8 cellular contexts compared by ENCODE assay signal in the genomic region with DNA sequence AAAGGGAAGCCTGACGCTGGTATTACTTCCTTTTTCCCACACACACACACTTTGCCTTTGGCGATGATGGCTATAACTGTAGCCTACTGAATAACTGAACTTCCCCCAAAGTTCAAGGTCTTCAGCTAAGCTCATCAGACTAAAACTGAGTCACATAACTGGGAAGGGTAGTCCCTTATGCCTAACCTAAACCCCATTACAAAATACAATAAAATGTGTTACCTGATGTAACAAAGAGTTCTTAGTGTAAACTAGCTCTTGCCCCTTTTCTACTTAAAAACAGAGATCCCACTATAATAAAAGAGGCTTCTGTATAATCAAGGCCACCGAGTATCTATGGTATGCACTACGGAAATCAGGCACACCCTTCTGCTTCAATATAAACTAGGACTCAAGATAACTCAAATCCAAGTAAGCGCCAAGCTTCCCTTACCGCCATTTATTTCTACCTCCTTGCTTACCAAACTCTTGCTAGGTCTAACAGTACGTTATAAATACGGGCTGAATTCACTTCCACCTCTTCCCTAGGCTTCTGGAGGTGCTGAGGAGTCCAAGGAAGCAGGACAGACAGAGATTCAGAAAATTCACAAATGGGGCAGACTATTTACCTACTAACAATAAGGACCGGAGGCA. TPM values are rescaled to one million over a fixed set of nuclear protein-coding genes. Genes with fewer than 3 reads are reported as not detected.
DNase-seq lines count a peak whose midpoint lies in the region; ATAC-seq and TF ChIP-seq lines count a peak whose summit lies in the region.

No MANE protein-coding gene starts in this region.

- H2BK20ac ChIP-seq in IMR-90 (ENCODE audit: low read depth, low read length), result 0 out of 2 replicates have a peak overlapping the region, but pooled peaks have one; percentile 28

- H3K9ac ChIP-seq in BLaER1, result peak overlapping the region; percentile 82
- H3K9ac ChIP-seq in IMR-90 (ENCODE audit: low read depth, low read length), result peak overlapping the region; percentile 83

- in situ Hi-C loops in IMR-90 (cut with MboI; ENCODE audit: low sequenced_read_pairs), result no loop called here

- ATAC-seq in IMR-90 (ENCODE audit: low read depth) (no peak), HG03457 (IDR thresholded peaks at IDR 0.05; ENCODE audit: unreplicated experiment) (no peak)

- no peaks in the 10 kb centered on the region for H3K9me3 Mint-ChIP-seq in activated CD4-positive, alpha-beta memory T cell treated with anti-CD3 and anti-CD28 coated beads, Interleukin-2, amount 10 ng/mL, durations not matched to agents 7 days and 5 days

- H3K36me3 ChIP-seq in BLaER1 (peaks cover 28% of the 10 kb centered on the region), IMR-90 (ENCODE audit: control insufficient read depth, insufficient read depth, low read length) (peaks cover 4% of the 10 kb centered on the region)

- POLR2A ChIA-PET in IMR-90 (lab: Charles Lee; ENCODE audit: unreplicated experiment) (no interaction called here), GM10248 (lab: Yijun Ruan, JAX) (interaction anchor here (1.1 kb wide), 1 partner anchor 9 kb away, joined by 3 read pairs; no protein-coding TSS in a partner anchor)
- POLR2A ChIA-PET in activated CD4-positive, alpha-beta memory T cell treated with anti-CD3 and anti-CD28 coated beads, Interleukin-2, amount 10 ng/mL, durations not matched to agents 7 days and 5 days (lab: Charles Lee), result interaction anchor here (0.8 to 5.5 kb wide), 8 partner anchors 8 to 441 kb away, joined by 3 to 85 read pairs (median 20); a partner anchor contains a TSS

- H2AK5ac ChIP-seq in IMR-90 (ENCODE audit: low read depth, low read length), result peak overlapping the region; percentile 76

- H2BK15ac ChIP-seq in IMR-90 (ENCODE audit: low read depth, low read length), result no peak overlapping the region; the same call in 1 of the 3 replicates

- DNase-seq in IMR-90 (peak; percentile 45), glomerular visceral epithelial cell (ENCODE audit: extremely low spot score) (peak; percentile 18), retinal pigment epithelial cell (ENCODE audit: low read depth) (no peak), GM10248 (ENCODE audit: extremely low spot score) (no peak), GM03348 (ENCODE audit: low spot score) (no peak)
- no peak for DNase-seq in activated CD4-positive, alpha-beta memory T cell treated with anti-CD3 and anti-CD28 coated beads, Interleukin-2, amount 10 ng/mL, durations not matched to agents 7 days and 5 days

- peak overlapping the region; percentile 94 for H3K14ac ChIP-seq in IMR-90 (replicated peaks; ENCODE audit: low read depth, low read length)

- peak overlapping the region; percentile 87 for H3K4me2 ChIP-seq in BLaER1
- peak overlapping the region; percentile 100 for H3K4me2 ChIP-seq in IMR-90 (ENCODE audit: low read depth, low read length)

- TF ChIP-seq RAD21 in IMR-90 (IDR thresholded peaks at IDR 0.05; ENCODE audit: low read length), result no peak

- peak overlapping the region; percentile 73 for H2BK5ac ChIP-seq in IMR-90 (ENCODE audit: low read depth, low read length, poor library complexity, severe bottlenecking)

- no peak for TF ChIP-seq CTCF in IMR-90 (conservative IDR thresholded peaks at IDR 0.05; ENCODE audit: low read depth, low read length)
- TF ChIP-seq CTCF in retinal pigment epithelial cell (conservative IDR thresholded peaks at IDR 0.05; ENCODE audit: low read depth, low read length), result no peak
- TF ChIP-seq CTCF in GM10248 (IDR thresholded peaks at IDR 0.05; ENCODE audit: control extremely low read depth, extremely low read depth, low read depth, missing control alignments), result no peak

- H3K4me1 ChIP-seq in BLaER1 (peaks cover 51% of the 10 kb centered on the region), IMR-90 (ENCODE audit: control insufficient read depth, insufficient read depth, low read length) (no peaks in the 10 kb centered on the region; the same call in 1 of the 2 replicates)

- H3K36me3 Mint-ChIP-seq in activated CD4-positive, alpha-beta memory T cell treated with anti-CD3 and anti-CD28 coated beads, Interleukin-2, amount 10 ng/mL, durations not matched to agents 7 days and 5 days (ENCODE audit: low read depth), result peaks cover 23% of the 10 kb centered on the region

- H3K4me3 Mint-ChIP-seq in activated CD4-positive, alpha-beta memory T cell treated with anti-CD3 and anti-CD28 coated beads, Interleukin-2, amount 10 ng/mL, durations not matched to agents 7 days and 5 days, result peak overlapping the region; percentile 87

- H3K4ac ChIP-seq in IMR-90 (ENCODE audit: low read depth, low read length), result peak overlapping the region; percentile 87

- no peak for TF ChIP-seq POLR2A in IMR-90 (IDR thresholded peaks at IDR 0.05; ENCODE audit: low read depth, low read length)

- H3K4me1 Mint-ChIP-seq in activated CD4-positive, alpha-beta memory T cell treated with anti-CD3 and anti-CD28 coated beads, Interleukin-2, amount 10 ng/mL, durations not matched to agents 7 days and 5 days, result peaks cover 41% of the 10 kb centered on the region

- H3K4me3 ChIP-seq in BLaER1 (peak overlapping the region; percentile 82), IMR-90 (ENCODE audit: insufficient read depth, low read depth, low read length) (peak overlapping the region; percentile 77), retinal pigment epithelial cell (ENCODE audit: low read length) (peak overlapping the region; percentile 84)

- peak overlapping the region in 1 of 2 experiments; percentile 78; a peak in 2 of 4 replicates for H4K8ac ChIP-seq in IMR-90 (ENCODE audit: low read depth in 2 of 2, low read length in 2 of 2)

- H3K27me3 ChIP-seq in BLaER1 (no peaks in the 10 kb centered on the region), IMR-90 (ENCODE audit: control insufficient read depth, insufficient read depth, low read length) (no peaks in the 10 kb centered on the region)

- H3K18ac ChIP-seq in IMR-90 (ENCODE audit: low read depth, low read length), result peak overlapping the region; percentile 65; the same call in 1 of the 2 replicates

- dilution Hi-C loops in IMR-90 (cut with HindIII; ENCODE audit: low sequenced_read_pairs, unreplicated experiment), result no loop called here

- peak overlapping the region; percentile 78 for H4K5ac ChIP-seq in IMR-90 (ENCODE audit: low read depth, low read length)

- peak overlapping the region; percentile 78 for H4K91ac ChIP-seq in IMR-90 (ENCODE audit: insufficient read depth, low read depth, low read length)

- H3K9me3 ChIP-seq in BLaER1 (no peaks in the 10 kb centered on the region), IMR-90 (ENCODE audit: control insufficient read depth, insufficient read depth, low read length) (no peaks in the 10 kb centered on the region)

- peak overlapping the region; percentile 85 for H3K56ac ChIP-seq in IMR-90 (ENCODE audit: extremely low read depth, insufficient read depth, low read length)

- H3K23ac ChIP-seq in IMR-90 (ENCODE audit: low read depth, low read length), result peak overlapping the region; percentile 65

- H2BK120ac ChIP-seq in IMR-90 (ENCODE audit: low read depth, low read length), result no peak overlapping the region; the same call in 1 of the 2 replicates

- peaks cover 3 to 17% of the 10 kb centered on the region in 2 experiments; a peak in 2 of 4 replicates for H3K79me1 ChIP-seq in IMR-90 (ENCODE audit: low read depth in 1 of 2, low read length in 2 of 2)

- H2AK9ac ChIP-seq in IMR-90 (replicated peaks; ENCODE audit: low read depth, low read length, poor library complexity), result peak overlapping the region; percentile 79

- peak overlapping the region; percentile 96 for H3K27ac ChIP-seq in BLaER1
- peak overlapping the region; percentile 63 for H3K27ac ChIP-seq in IMR-90 (ENCODE audit: insufficient read depth, low read length)

- H2AFZ ChIP-seq in IMR-90 (replicated peaks; ENCODE audit: low read length, poor library complexity), result peak overlapping the region; percentile 32

- H3K9me1 ChIP-seq in IMR-90 (ENCODE audit: insufficient read depth, low read length), result 0 out of 2 replicates have a peak, but pooled peaks cover 3% of the 10 kb centered on the region

- no peaks in the 10 kb centered on the region for H3K27me3 Mint-ChIP-seq in activated CD4-positive, alpha-beta memory T cell treated with anti-CD3 and anti-CD28 coated beads, Interleukin-2, amount 10 ng/mL, durations not matched to agents 7 days and 5 days

- H4K20me1 ChIP-seq in BLaER1 (peaks cover 60% of the 10 kb centered on the region), IMR-90 (ENCODE audit: insufficient read depth, low read length) (peaks cover 6% of the 10 kb centered on the region; the same call in 1 of the 2 replicates)

- WGBS in IMR-90 (ENCODE audit: extremely low coverage in 2 of 2, insufficient read length in 1 of 2), 2 experiments, result 0% methylated on average over 4 of the region's 9 CpGs; no CpG with 5 or more reads in 1 of the 2 experiments

- intact Hi-C loops in IMR-90 (cut with micrococcal nuclease), result loop anchor here (1.0 to 10.0 kb wide), 3 partner anchors 8 to 627 kb away; no protein-coding TSS in a partner anchor

- CTCF ChIA-PET in IMR-90 (lab: Yijun Ruan, JAX) (interaction anchor here (0.7 to 1.1 kb wide), 2 partner anchors 38 to 446 kb away, joined by 3 read pairs; no protein-coding TSS in a partner anchor), GM10248 (lab: Yijun Ruan, JAX) (interaction anchor here (0.6 to 1.8 kb wide), 5 partner anchors 9 to 440 kb away, joined by 3 to 9 read pairs (median 5); no protein-coding TSS in a partner anchor)
- CTCF ChIA-PET in activated CD4-positive, alpha-beta memory T cell treated with anti-CD3 and anti-CD28 coated beads, Interleukin-2, amount 10 ng/mL, durations not matched to agents 7 days and 5 days (lab: Charles Lee), result interaction anchor here (0.7 to 3.5 kb wide), 5 partner anchors 23 to 439 kb away, joined by 3 to 16 read pairs (median 4); a partner anchor contains a TSS

- no TSS peak for BruUV-seq in IMR-90 (replicated peaks; lab: Mats Ljungman, UMichigan)

- peak overlapping the region; percentile 95 for H3K27ac Mint-ChIP-seq in activated CD4-positive, alpha-beta memory T cell treated with anti-CD3 and anti-CD28 coated beads, Interleukin-2, amount 10 ng/mL, durations not matched to agents 7 days and 5 days

TF ChIP-seq in IMR-90, 13 proteins besides CTCF, POLR2A, EP300 and RAD21:
- TF ChIP-seq, protein P1, sequence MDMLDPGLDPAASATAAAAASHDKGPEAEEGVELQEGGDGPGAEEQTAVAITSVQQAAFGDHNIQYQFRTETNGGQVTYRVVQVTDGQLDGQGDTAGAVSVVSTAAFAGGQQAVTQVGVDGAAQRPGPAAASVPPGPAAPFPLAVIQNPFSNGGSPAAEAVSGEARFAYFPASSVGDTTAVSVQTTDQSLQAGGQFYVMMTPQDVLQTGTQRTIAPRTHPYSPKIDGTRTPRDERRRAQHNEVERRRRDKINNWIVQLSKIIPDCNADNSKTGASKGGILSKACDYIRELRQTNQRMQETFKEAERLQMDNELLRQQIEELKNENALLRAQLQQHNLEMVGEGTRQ (IDR thresholded peaks at IDR 0.05; ENCODE audit: low read depth, low read length), result no peak

RNA-seq across cellular contexts. Expression of a gene that starts 2.4 kb away (rescaled TPM):
- total RNA-seq in IMR-90 (2012; rRNA removed), result 12.4 and 16.9 TPM in 2 replicates
- polyA plus RNA-seq in IMR-90 (2012; rRNA removed), result 10.1 and 11.0 TPM in 2 replicates
- 2.1 and 2.4 TPM in 2 replicates for polyA plus RNA-seq in IMR-90 (2012; cell fraction: cytosol; rRNA removed)
- 2.4 and 13.2 TPM in 2 replicates for polyA plus RNA-seq in IMR-90 (2012; cell fraction: nucleus; rRNA removed; ENCODE audit: low replicate concordance)
- 10 to 100 TPM; 45.8 to 51.2 TPM for total RNA-seq in activated CD4-positive, alpha-beta memory T cell treated with anti-CD3 and anti-CD28 coated beads, Interleukin-2, amount 10 ng/mL, durations not matched to agents 7 days and 5 days

Comparison
In these comparisons a context has a peak if more than half of its experiments do, and no peak if none do; other contexts are left out.
1. DNase-seq: peak in IMR-90 (single experiment) and glomerular visceral epithelial cell (single experiment); none in activated CD4-positive, alpha-beta memory T cell treated with anti-CD3 and anti-CD28 coated beads, Interleukin-2, amount 10 ng/mL, durations not matched to agents 7 days and 5 days (single experiment), retinal pigment epithelial cell (single experiment), GM10248 (single experiment) and GM03348 (single experiment).
2. Peak in every context shown above with its lines, with median percentiles within 50 percentile points of each other: H3K4me3 ChIP-seq.